ENCODE assay signal across 25 cellular contexts in the genomic region with DNA sequence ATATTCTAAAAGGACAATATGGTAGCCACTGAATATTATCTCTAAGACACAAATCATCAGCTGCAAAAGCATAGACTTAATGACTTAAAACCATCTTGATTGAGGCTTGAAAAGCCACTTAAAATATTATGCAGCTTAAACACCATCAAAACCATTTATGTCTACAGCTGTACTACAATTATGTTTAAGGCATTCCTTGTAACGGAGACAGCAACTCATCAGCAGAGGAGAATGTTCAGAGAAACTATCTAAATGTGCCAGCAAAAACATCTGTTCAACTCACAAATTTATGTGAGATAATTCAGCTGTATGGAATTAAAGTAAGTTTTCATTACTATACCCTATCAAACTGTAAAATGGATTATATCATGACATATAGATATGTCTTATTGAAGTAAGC.
"Had no signal": no experiment of that assay in that cellular context is flagged by ENCODE, and none has a peak within 500 bp of the region (broad histone marks: within the 10 kb centered on the region; RNA-seq: fewer than 3 reads in every experiment).

No MANE protein-coding gene starts in this region.

- H3K27ac ChIP-seq: adrenal gland, epithelial cell of prostate, left ventricle myocardium inferior, prostate gland, right atrium auricular region, skin epidermis, suprapubic skin, transverse colon, uterus, VCaP had no signal

- ATAC-seq: activated T-cell treated with anti-CD3 and anti-CD28 coated beads, Interleukin-2, amount 50 U/mL, for 72 hours; stimulated activated naive CD8-positive, alpha-beta T cell treated with anti-CD3 and anti-CD28 coated beads, Interleukin-15, amount 100 ng/mL, for 72 hours had no signal

- FAIRE-seq: colon had no signal

- H3K27me3 Mint-ChIP-seq: stimulated activated naive CD8-positive, alpha-beta T cell treated with anti-CD3 and anti-CD28 coated beads, Interleukin-15, amount 100 ng/mL, for 72 hours had no signal

- DNase-seq: activated CD4-positive, alpha-beta T cell treated with anti-CD3 and anti-CD28 coated beads, Interleukin-2, amount 50 U/mL, for 4 hours; activated CD4-positive, CD25-positive, alpha-beta regulatory T cell treated with anti-CD3 and anti-CD28 coated beads, Interleukin-2, amount 50 U/mL, for 72 hours; activated effector memory CD4-positive, alpha-beta T cell treated with anti-CD3 and anti-CD28 coated beads, Interleukin-2, amount 50 U/mL, for 16 hours; activated naive CD4-positive, alpha-beta T cell treated with anti-CD3 and anti-CD28 coated beads, Interleukin-2, amount 50 U/mL, for 16 hours; activated T-cell treated with anti-CD3 and anti-CD28 coated beads, Interleukin-2, amount 50 U/mL, for 72 hours; adrenal gland; endodermal cell; immature natural killer cell; kidney glomerular epithelial cell; left ventricle myocardium inferior; mammary epithelial cell; midbrain; stimulated activated CD4-positive, alpha-beta T cell treated with anti-CD3 and anti-CD28 coated beads, Interleukin-4, amount 100 ng/mL, for 1 hour; stimulated activated naive CD8-positive, alpha-beta T cell treated with anti-CD3 and anti-CD28 coated beads, Interleukin-15, amount 100 ng/mL, for 72 hours; T1000; transverse colon; uterus had no signal

- H3K27me3 ChIP-seq: adrenal gland, right atrium auricular region, suprapubic skin, transverse colon, uterus had no signal

- H3K36me3 Mint-ChIP-seq: immature natural killer cell had no signal

- H3K36me3 ChIP-seq: adrenal gland, left ventricle myocardium inferior, prostate gland, right atrium auricular region, suprapubic skin, transverse colon, uterus had no signal

- H3K9me3 ChIP-seq: adrenal gland, left ventricle myocardium inferior, prostate gland, right atrium auricular region, suprapubic skin, transverse colon, uterus had no signal

- H3K4me3 Mint-ChIP-seq: activated T-cell treated with anti-CD3 and anti-CD28 coated beads, Interleukin-2, amount 50 U/mL, for 72 hours; endodermal cell; immature natural killer cell; neural crest cell; stimulated activated naive CD8-positive, alpha-beta T cell treated with anti-CD3 and anti-CD28 coated beads, Interleukin-15, amount 100 ng/mL, for 72 hours had no signal

- H3K9me3 Mint-ChIP-seq: activated T-cell treated with anti-CD3 and anti-CD28 coated beads, Interleukin-2, amount 50 U/mL, for 72 hours; endodermal cell; neural crest cell; stimulated activated naive CD8-positive, alpha-beta T cell treated with anti-CD3 and anti-CD28 coated beads, Interleukin-15, amount 100 ng/mL, for 72 hours had no signal

- H3K4me1 Mint-ChIP-seq: endodermal cell; immature natural killer cell; neural crest cell; stimulated activated naive CD8-positive, alpha-beta T cell treated with anti-CD3 and anti-CD28 coated beads, Interleukin-15, amount 100 ng/mL, for 72 hours had no signal

- H3K4me1 ChIP-seq: left ventricle myocardium inferior, prostate gland, right atrium auricular region, suprapubic skin, transverse colon, uterus had no signal

- H3K27ac Mint-ChIP-seq: activated T-cell treated with anti-CD3 and anti-CD28 coated beads, Interleukin-2, amount 50 U/mL, for 72 hours; endodermal cell; immature natural killer cell; stimulated activated naive CD8-positive, alpha-beta T cell treated with anti-CD3 and anti-CD28 coated beads, Interleukin-15, amount 100 ng/mL, for 72 hours had no signal

- H3K4me3 ChIP-seq: adrenal gland, left ventricle myocardium inferior, prostate gland, right atrium auricular region, skin epidermis, suprapubic skin, transverse colon, uterus had no signal
